In the genomic region with DNA sequence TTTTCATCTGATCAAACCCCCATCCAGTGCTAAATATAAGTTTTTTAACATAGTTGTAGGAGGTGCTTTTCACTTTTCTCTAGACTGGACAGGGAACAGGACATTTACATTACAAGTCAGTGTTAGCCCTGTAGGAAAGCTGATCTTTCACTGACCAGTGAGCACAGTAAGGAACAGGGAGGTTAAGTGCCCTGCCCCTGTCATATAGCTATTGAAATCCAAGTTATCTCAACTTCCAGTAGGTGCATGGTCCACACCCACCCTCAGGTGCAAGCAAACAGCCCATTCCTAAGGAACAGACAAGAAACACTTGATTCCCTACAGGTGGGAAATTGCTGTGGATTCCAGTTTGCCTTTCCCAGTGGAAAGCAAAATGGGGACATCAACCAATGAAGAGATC, we compare ENCODE assay signal across 33 cellular contexts.
"Had no signal": no experiment of that assay in that cellular context is flagged by ENCODE, and none has a peak within 500 bp of the region (broad histone marks: within the 10 kb centered on the region; RNA-seq: fewer than 3 reads in every experiment).

No MANE protein-coding gene starts in this region.

- H3K27ac Mint-ChIP-seq: activated CD4-positive, alpha-beta memory T cell treated with anti-CD3 and anti-CD28 coated beads, Interleukin-2, amount 10 ng/mL, durations not matched to agents 7 days and 5 days; activated CD8-positive, alpha-beta memory T cell treated with anti-CD3 and anti-CD28 coated beads, Interleukin-2, amount 10 ng/mL, durations not matched to agents 7 days and 5 days; activated naive CD4-positive, alpha-beta T cell treated with anti-CD3 and anti-CD28 coated beads, Interleukin-2, amount 10 ng/mL, durations not matched to agents 7 days and 5 days; activated naive CD8-positive, alpha-beta T cell; activated naive CD8-positive, alpha-beta T cell treated with anti-CD3 and anti-CD28 coated beads, Interleukin-2, amount 50 U/mL, for 24 hours had no signal

- H3K4me3 Mint-ChIP-seq: activated CD4-positive, alpha-beta memory T cell treated with anti-CD3 and anti-CD28 coated beads, Interleukin-2, amount 10 ng/mL, durations not matched to agents 7 days and 5 days; activated CD8-positive, alpha-beta memory T cell treated with anti-CD3 and anti-CD28 coated beads, Interleukin-2, amount 10 ng/mL, durations not matched to agents 7 days and 5 days; activated naive CD4-positive, alpha-beta T cell treated with anti-CD3 and anti-CD28 coated beads, Interleukin-2, amount 10 ng/mL, durations not matched to agents 7 days and 5 days; activated naive CD8-positive, alpha-beta T cell; activated naive CD8-positive, alpha-beta T cell treated with anti-CD3 and anti-CD28 coated beads, Interleukin-2, amount 50 U/mL, for 24 hours; central memory CD8-positive, alpha-beta T cell had no signal

- ATAC-seq: activated CD8-positive, alpha-beta memory T cell treated with anti-CD3 and anti-CD28 coated beads, Interleukin-2, amount 10 ng/mL, durations not matched to agents 7 days and 5 days; activated naive CD8-positive, alpha-beta T cell treated with anti-CD3 and anti-CD28 coated beads, Interleukin-2, amount 50 U/mL, for 24 hours; Right ventricle myocardium inferior had no signal

- H3K36me3 ChIP-seq: brain microvascular endothelial cell, cardiac muscle cell, WERI-Rb-1 had no signal

- H3K4me3 ChIP-seq: cardiac muscle cell, PC-9 had no signal

- H3K36me3 Mint-ChIP-seq: activated CD8-positive, alpha-beta memory T cell treated with anti-CD3 and anti-CD28 coated beads, Interleukin-2, amount 10 ng/mL, durations not matched to agents 7 days and 5 days; activated naive CD4-positive, alpha-beta T cell treated with anti-CD3 and anti-CD28 coated beads, Interleukin-2, amount 10 ng/mL, durations not matched to agents 7 days and 5 days had no signal

- H3K27ac ChIP-seq: brain microvascular endothelial cell, cardiac muscle cell, KMS-11, PC-9, RWPE1, WERI-Rb-1 had no signal

- DNase-seq: activated CD4-positive, alpha-beta memory T cell treated with anti-CD3 and anti-CD28 coated beads, Interleukin-2, amount 10 ng/mL, durations not matched to agents 7 days and 5 days; activated CD4-positive, alpha-beta T cell treated with anti-CD3 and anti-CD28 coated beads for 1 hour; activated CD4-positive, alpha-beta T cell treated with anti-CD3 and anti-CD28 coated beads for 48 hours; activated CD4-positive, CD25-positive, alpha-beta regulatory T cell; activated CD8-positive, alpha-beta memory T cell treated with anti-CD3 and anti-CD28 coated beads for 24 hours; activated CD8-positive, alpha-beta memory T cell treated with anti-CD3 and anti-CD28 coated beads, Interleukin-2, amount 10 ng/mL, durations not matched to agents 7 days and 5 days; activated CD8-positive, alpha-beta memory T cell treated with anti-CD3 and anti-CD28 coated beads, Interleukin-2, amount 50 U/mL, for 48 hours; activated effector memory CD4-positive, alpha-beta T cell treated with Interleukin-2 at 50 U/mL for 16 hours; activated naive CD4-positive, alpha-beta T cell treated with anti-CD3 and anti-CD28 coated beads, Interleukin-2, amount 10 ng/mL, durations not matched to agents 7 days and 5 days; activated naive CD8-positive, alpha-beta T cell treated with anti-CD3 and anti-CD28 coated beads, Interleukin-2, amount 50 U/mL, for 24 hours; activated T-cell treated with anti-CD3 and anti-CD28 coated beads, Interleukin-2, amount 50 U/mL, for 48 hours; aorta; brain microvascular endothelial cell; MM.1S; MV-4-11; NCI-H1092; NCI-H1436 treated with DMSO at 0.1 percent for 48 hours; NCI-H1694 treated with DMSO at 0.1 percent for 48 hours; NCI-H2029; NCI-H345; NCI-H524 treated with DMSO at 0.1 percent for 48 hours; PC-9; SW 1271; T-helper 1 cell; T-helper 2 cell; T-helper 9 cell; WERI-Rb-1 had no signal

- H3K27me3 ChIP-seq: brain microvascular endothelial cell, cardiac muscle cell had no signal

- H3K9me3 Mint-ChIP-seq: activated CD4-positive, alpha-beta memory T cell treated with anti-CD3 and anti-CD28 coated beads, Interleukin-2, amount 10 ng/mL, durations not matched to agents 7 days and 5 days; activated naive CD4-positive, alpha-beta T cell treated with anti-CD3 and anti-CD28 coated beads, Interleukin-2, amount 10 ng/mL, durations not matched to agents 7 days and 5 days; activated naive CD8-positive, alpha-beta T cell treated with anti-CD3 and anti-CD28 coated beads, Interleukin-2, amount 50 U/mL, for 24 hours; central memory CD8-positive, alpha-beta T cell had no signal

- H3K4me1 Mint-ChIP-seq: activated CD4-positive, alpha-beta memory T cell treated with anti-CD3 and anti-CD28 coated beads, Interleukin-2, amount 10 ng/mL, durations not matched to agents 7 days and 5 days; activated naive CD4-positive, alpha-beta T cell treated with anti-CD3 and anti-CD28 coated beads, Interleukin-2, amount 10 ng/mL, durations not matched to agents 7 days and 5 days; activated naive CD8-positive, alpha-beta T cell treated with anti-CD3 and anti-CD28 coated beads, Interleukin-2, amount 50 U/mL, for 24 hours; central memory CD8-positive, alpha-beta T cell had no signal

- H3K27me3 Mint-ChIP-seq: activated CD8-positive, alpha-beta memory T cell treated with anti-CD3 and anti-CD28 coated beads, Interleukin-2, amount 10 ng/mL, durations not matched to agents 7 days and 5 days; activated naive CD4-positive, alpha-beta T cell treated with anti-CD3 and anti-CD28 coated beads, Interleukin-2, amount 10 ng/mL, durations not matched to agents 7 days and 5 days; activated naive CD8-positive, alpha-beta T cell; activated naive CD8-positive, alpha-beta T cell treated with anti-CD3 and anti-CD28 coated beads, Interleukin-2, amount 50 U/mL, for 24 hours; central memory CD8-positive, alpha-beta T cell had no signal
